ENCODE assay signal across 29 cellular contexts in the genomic region with DNA sequence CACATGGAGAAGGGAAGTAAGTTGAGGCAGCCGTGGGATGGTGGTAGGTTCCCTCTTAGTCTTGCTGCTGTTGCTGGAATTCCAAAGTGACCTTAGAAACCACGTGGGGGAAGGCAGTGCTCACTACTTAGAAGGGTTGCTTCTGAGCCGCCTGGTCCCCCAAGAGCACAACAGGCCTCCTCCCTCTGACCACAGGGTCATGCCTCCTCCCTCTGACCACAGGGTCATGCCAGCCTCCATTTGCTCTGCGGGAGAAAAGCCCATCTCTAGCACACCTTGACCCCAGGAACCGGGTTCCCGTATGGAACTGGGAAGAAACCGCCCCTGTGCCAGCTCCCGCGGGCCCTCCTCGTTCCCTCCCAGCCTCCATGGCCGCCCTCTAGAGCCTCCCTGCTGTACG.
"Had no signal": no experiment of that assay in that cellular context is flagged by ENCODE, and none has a peak within 500 bp of the region (broad histone marks: within the 10 kb centered on the region; RNA-seq: fewer than 3 reads in every experiment).

No MANE protein-coding gene starts in this region.

- H3K27me3 ChIP-seq: adrenal gland, body of pancreas, gastrocnemius medialis had no signal

- H3K27ac ChIP-seq: adrenal gland, body of pancreas, esophagus muscularis mucosa, foreskin keratinocyte, gastrocnemius medialis had no signal

- ATAC-seq: activated CD4-positive, alpha-beta T cell treated with anti-CD3 and anti-CD28 coated beads for 36 hours; activated CD8-positive, alpha-beta memory T cell treated with anti-CD3 and anti-CD28 coated beads, Interleukin-2, amount 10 ng/mL, durations not matched to agents 7 days and 5 days; activated CD8-positive, alpha-beta T cell treated with anti-CD3 and anti-CD28 coated beads, Interleukin-2, amount 10 ng/mL, durations not matched to agents 7 days and 5 days; activated naive CD8-positive, alpha-beta T cell treated with anti-CD3 and anti-CD28 coated beads, Interleukin-2, amount 50 U/mL, for 24 hours; body of pancreas; effector memory CD8-positive, alpha-beta T cell; foreskin keratinocyte; gastrocnemius medialis had no signal

- DNase-seq: activated CD4-positive, alpha-beta memory T cell treated with anti-CD3 and anti-CD28 coated beads for 36 hours; activated CD4-positive, alpha-beta T cell treated with anti-CD3 and anti-CD28 coated beads for 36 hours; activated CD4-positive, alpha-beta T cell treated with anti-CD3 and anti-CD28 coated beads, Interleukin-2, amount 10 ng/mL, durations not matched to agents 24 days and 14 days; activated CD4-positive, CD25-positive, alpha-beta regulatory T cell; activated CD4-positive, CD25-positive, alpha-beta regulatory T cell treated with anti-CD3 and anti-CD28 coated beads, Interleukin-2, amount 50 U/mL, for 72 hours; activated CD8-positive, alpha-beta memory T cell treated with anti-CD3 and anti-CD28 coated beads, Interleukin-2, amount 10 ng/mL, durations not matched to agents 7 days and 5 days; activated CD8-positive, alpha-beta memory T cell treated with anti-CD3 and anti-CD28 coated beads, Interleukin-2, amount 50 U/mL, for 4 hours; activated CD8-positive, alpha-beta T cell treated with anti-CD3 and anti-CD28 coated beads, Interleukin-2, amount 10 ng/mL, durations not matched to agents 7 days and 5 days; activated effector memory CD4-positive, alpha-beta T cell treated with anti-CD3 and anti-CD28 coated beads, Interleukin-2, amount 50 U/mL, for 16 hours; activated naive CD4-positive, alpha-beta T cell treated with anti-CD3 and anti-CD28 coated beads for 36 hours; activated naive CD8-positive, alpha-beta T cell treated with anti-CD3 and anti-CD28 coated beads for 36 hours; activated naive CD8-positive, alpha-beta T cell treated with anti-CD3 and anti-CD28 coated beads, Interleukin-2, amount 50 U/mL, for 24 hours; activated T-cell treated with anti-CD3 and anti-CD28 coated beads, Interleukin-2, amount 50 U/mL, for 1 hour; activated T-cell treated with anti-CD3 and anti-CD28 coated beads, Interleukin-2, amount 50 U/mL, for 48 hours; adrenal gland; amygdala; aorta; body of pancreas; caudate nucleus; cortex of kidney; dermis blood vessel endothelial cell; effector CD4-positive, alpha-beta T cell; effector memory CD8-positive, alpha-beta T cell; erythroblast; foreskin keratinocyte; gastrocnemius medialis; head of caudate nucleus; T-helper 2 cell had no signal

- H3K36me3 ChIP-seq: adrenal gland, esophagus muscularis mucosa, gastrocnemius medialis had no signal

- H3K9me3 ChIP-seq: adrenal gland, body of pancreas, esophagus muscularis mucosa, gastrocnemius medialis had no signal

- H3K4me3 ChIP-seq: adrenal gland, body of pancreas, esophagus muscularis mucosa, gastrocnemius medialis had no signal

- H3K4me1 ChIP-seq: adrenal gland, foreskin keratinocyte, gastrocnemius medialis had no signal
